43 cellular contexts compared by ENCODE assay signal in genomic region chr12:57199191-57199590, GRCh38. TPM values are rescaled to one million over a fixed set of nuclear protein-coding genes. Genes with fewer than 3 reads are reported as not detected.
"Had no signal": no experiment of that assay in that cellular context is flagged by ENCODE, and none has a peak within 500 bp of the region (broad histone marks: within the 10 kb centered on the region; RNA-seq: fewer than 3 reads in every experiment).

No MANE protein-coding gene starts in this region.

- H3K27me3 ChIP-seq: adrenal gland, ascending aorta, body of pancreas, brain microvascular endothelial cell, breast epithelium, cardiac muscle cell had no signal

- H3K27ac ChIP-seq: adrenal gland, ascending aorta, body of pancreas, brain microvascular endothelial cell, breast epithelium, cardiac muscle cell had no signal

- H3K4me3 ChIP-seq: adrenal gland, ascending aorta, body of pancreas, breast epithelium, cardiac muscle cell had no signal

- H3K9me3 ChIP-seq: adrenal gland, ascending aorta, body of pancreas, breast epithelium had no signal

- H3K4me1 Mint-ChIP-seq: activated naive CD4-positive, alpha-beta T cell treated with anti-CD3 and anti-CD28 coated beads, Interleukin-2, amount 10 ng/mL, durations not matched to agents 7 days and 5 days; activated naive CD4-positive, alpha-beta T cell treated with anti-CD3 and anti-CD28 coated beads, Interleukin-2, amount 50 U/mL, for 24 hours; activated naive CD8-positive, alpha-beta T cell treated with anti-CD3 and anti-CD28 coated beads for 36 hours; activated naive CD8-positive, alpha-beta T cell treated with anti-CD3 and anti-CD28 coated beads, Interleukin-2, amount 10 ng/mL, durations not matched to agents 7 days and 5 days; activated naive CD8-positive, alpha-beta T cell treated with anti-CD3 and anti-CD28 coated beads, Interleukin-2, amount 50 U/mL, for 24 hours; activated T-helper 17 cell treated with anti-CD3 and anti-CD28 coated beads, Interleukin-2, amount 50 U/mL, for 72 hours; brain; central memory CD8-positive, alpha-beta T cell had no signal

- H3K4me1 ChIP-seq: adrenal gland, ascending aorta, body of pancreas, breast epithelium had no signal

- H3K4me3 Mint-ChIP-seq: activated naive CD4-positive, alpha-beta T cell treated with anti-CD3 and anti-CD28 coated beads for 36 hours; activated naive CD4-positive, alpha-beta T cell treated with anti-CD3 and anti-CD28 coated beads, Interleukin-2, amount 10 ng/mL, durations not matched to agents 7 days and 5 days; activated naive CD4-positive, alpha-beta T cell treated with anti-CD3 and anti-CD28 coated beads, Interleukin-2, amount 50 U/mL, for 24 hours; activated naive CD8-positive, alpha-beta T cell; activated naive CD8-positive, alpha-beta T cell treated with anti-CD3 and anti-CD28 coated beads for 36 hours; activated naive CD8-positive, alpha-beta T cell treated with anti-CD3 and anti-CD28 coated beads, Interleukin-2, amount 10 ng/mL, durations not matched to agents 7 days and 5 days; activated naive CD8-positive, alpha-beta T cell treated with anti-CD3 and anti-CD28 coated beads, Interleukin-2, amount 50 U/mL, for 24 hours; activated T-cell treated with anti-CD3 and anti-CD28 coated beads, Interleukin-2, amount 50 U/mL, for 24 hours; activated T-cell treated with anti-CD3 and anti-CD28 coated beads, Interleukin-2, amount 50 U/mL, for 4 hours; activated T-cell treated with anti-CD3 and anti-CD28 coated beads, Interleukin-2, amount 50 U/mL, for 72 hours; activated T-helper 1 cell treated with anti-CD3 and anti-CD28 coated beads, Interleukin-12 subunit alpha, Interleukin-12 subunit beta, Interleukin-2, Interleukin-4 antibody, amounts not matched to agents 30 ng/mL and 10 ng/mL and 1 ng/mL, durations not matched to agents 14 hours and 24 hours and 36 hours; activated T-helper 17 cell treated with anti-CD3 and anti-CD28 coated beads, Interleukin-2, amount 50 U/mL, for 72 hours; brain; central memory CD8-positive, alpha-beta T cell had no signal

- H3K27me3 Mint-ChIP-seq: activated naive CD4-positive, alpha-beta T cell treated with anti-CD3 and anti-CD28 coated beads, Interleukin-2, amount 50 U/mL, for 24 hours; activated naive CD8-positive, alpha-beta T cell; activated naive CD8-positive, alpha-beta T cell treated with anti-CD3 and anti-CD28 coated beads for 36 hours; activated naive CD8-positive, alpha-beta T cell treated with anti-CD3 and anti-CD28 coated beads, Interleukin-2, amount 10 ng/mL, durations not matched to agents 7 days and 5 days; activated naive CD8-positive, alpha-beta T cell treated with anti-CD3 and anti-CD28 coated beads, Interleukin-2, amount 50 U/mL, for 24 hours; activated T-cell treated with anti-CD3 and anti-CD28 coated beads, Interleukin-2, amount 50 U/mL, for 24 hours; activated T-helper 17 cell treated with anti-CD3 and anti-CD28 coated beads, Interleukin-2, amount 50 U/mL, for 72 hours; central memory CD8-positive, alpha-beta T cell had no signal

- DNase-seq: activated effector memory CD4-positive, alpha-beta T cell treated with anti-CD3 and anti-CD28 coated beads, Interleukin-2, amount 50 U/mL, for 16 hours; activated effector memory CD4-positive, alpha-beta T cell treated with Interleukin-2 at 50 U/mL for 16 hours; activated gamma-delta T cell; activated gamma-delta T cell treated with Interleukin-2 at 50 U/mL for 16 hours; activated naive CD4-positive, alpha-beta T cell; activated naive CD4-positive, alpha-beta T cell treated with anti-CD3 and anti-CD28 coated beads for 36 hours; activated naive CD4-positive, alpha-beta T cell treated with anti-CD3 and anti-CD28 coated beads, Interleukin-2, amount 10 ng/mL, durations not matched to agents 7 days and 5 days; activated naive CD4-positive, alpha-beta T cell treated with anti-CD3 and anti-CD28 coated beads, Interleukin-2, amount 50 U/mL, for 16 hours; activated naive CD4-positive, alpha-beta T cell treated with Interleukin-2 at 50 U/mL for 16 hours; activated naive CD8-positive, alpha-beta T cell treated with anti-CD3 and anti-CD28 coated beads for 36 hours; activated naive CD8-positive, alpha-beta T cell treated with anti-CD3 and anti-CD28 coated beads, Interleukin-2, amount 10 ng/mL, durations not matched to agents 7 days and 5 days; activated naive CD8-positive, alpha-beta T cell treated with anti-CD3 and anti-CD28 coated beads, Interleukin-2, amount 50 U/mL, for 24 hours; activated T-cell treated with anti-CD3 and anti-CD28 coated beads, Interleukin-2, amount 50 U/mL, for 24 hours; activated T-cell treated with anti-CD3 and anti-CD28 coated beads, Interleukin-2, amount 50 U/mL, for 4 hours; activated T-cell treated with anti-CD3 and anti-CD28 coated beads, Interleukin-2, amount 50 U/mL, for 48 hours; activated T-cell treated with anti-CD3 and anti-CD28 coated beads, Interleukin-2, amount 50 U/mL, for 72 hours; adrenal gland; amniotic stem cell; amygdala; anterior cingulate cortex; aorta; body of pancreas; brain microvascular endothelial cell; caudate nucleus; central memory CD4-positive, alpha-beta T cell; cerebellar nuclear complex had no signal

- FAIRE-seq: astrocyte, bronchial epithelial cell had no signal

- H3K36me3 Mint-ChIP-seq: activated naive CD4-positive, alpha-beta T cell treated with anti-CD3 and anti-CD28 coated beads, Interleukin-2, amount 10 ng/mL, durations not matched to agents 7 days and 5 days; activated naive CD4-positive, alpha-beta T cell treated with anti-CD3 and anti-CD28 coated beads, Interleukin-2, amount 50 U/mL, for 72 hours; activated naive CD8-positive, alpha-beta T cell treated with anti-CD3 and anti-CD28 coated beads for 36 hours; activated naive CD8-positive, alpha-beta T cell treated with anti-CD3 and anti-CD28 coated beads, Interleukin-2, amount 10 ng/mL, durations not matched to agents 7 days and 5 days had no signal

- H3K27ac Mint-ChIP-seq: activated naive CD4-positive, alpha-beta T cell treated with anti-CD3 and anti-CD28 coated beads for 36 hours; activated naive CD4-positive, alpha-beta T cell treated with anti-CD3 and anti-CD28 coated beads, Interleukin-2, amount 10 ng/mL, durations not matched to agents 7 days and 5 days; activated naive CD4-positive, alpha-beta T cell treated with anti-CD3 and anti-CD28 coated beads, Interleukin-2, amount 50 U/mL, for 24 hours; activated naive CD4-positive, alpha-beta T cell treated with anti-CD3 and anti-CD28 coated beads, Interleukin-2, amount 50 U/mL, for 72 hours; activated naive CD8-positive, alpha-beta T cell; activated naive CD8-positive, alpha-beta T cell treated with anti-CD3 and anti-CD28 coated beads for 36 hours; activated naive CD8-positive, alpha-beta T cell treated with anti-CD3 and anti-CD28 coated beads, Interleukin-2, amount 50 U/mL, for 24 hours; activated T-cell treated with anti-CD3 and anti-CD28 coated beads, Interleukin-2, amount 50 U/mL, for 24 hours; activated T-cell treated with anti-CD3 and anti-CD28 coated beads, Interleukin-2, amount 50 U/mL, for 72 hours; activated T-helper 1 cell treated with anti-CD3 and anti-CD28 coated beads, Interleukin-12 subunit alpha, Interleukin-12 subunit beta, Interleukin-2, Interleukin-4 antibody, amounts not matched to agents 30 ng/mL and 10 ng/mL and 1 ng/mL, durations not matched to agents 14 hours and 24 hours and 36 hours; activated T-helper 17 cell treated with anti-CD3 and anti-CD28 coated beads, Interleukin-2, amount 50 U/mL, for 72 hours; activated T-helper 2 cell treated with anti-CD3 and anti-CD28 coated beads, Interferon-gamma antibody, Interleukin-2, Interleukin-4, amounts not matched to agents 10 μg/mL and 5 μg/mL and 100 μg/mL, durations not matched to agents 14 hours and 24 hours and 36 hours; brain had no signal

- H3K9me3 Mint-ChIP-seq: activated naive CD4-positive, alpha-beta T cell treated with anti-CD3 and anti-CD28 coated beads for 36 hours; activated naive CD4-positive, alpha-beta T cell treated with anti-CD3 and anti-CD28 coated beads, Interleukin-2, amount 10 ng/mL, durations not matched to agents 7 days and 5 days; activated naive CD4-positive, alpha-beta T cell treated with anti-CD3 and anti-CD28 coated beads, Interleukin-2, amount 50 U/mL, for 24 hours; activated naive CD4-positive, alpha-beta T cell treated with anti-CD3 and anti-CD28 coated beads, Interleukin-2, amount 50 U/mL, for 72 hours; activated naive CD8-positive, alpha-beta T cell treated with anti-CD3 and anti-CD28 coated beads for 36 hours; activated naive CD8-positive, alpha-beta T cell treated with anti-CD3 and anti-CD28 coated beads, Interleukin-2, amount 10 ng/mL, durations not matched to agents 7 days and 5 days; activated naive CD8-positive, alpha-beta T cell treated with anti-CD3 and anti-CD28 coated beads, Interleukin-2, amount 50 U/mL, for 24 hours; activated T-cell treated with anti-CD3 and anti-CD28 coated beads, Interleukin-2, amount 50 U/mL, for 24 hours; activated T-cell treated with anti-CD3 and anti-CD28 coated beads, Interleukin-2, amount 50 U/mL, for 4 hours; activated T-cell treated with anti-CD3 and anti-CD28 coated beads, Interleukin-2, amount 50 U/mL, for 72 hours; activated T-helper 1 cell treated with anti-CD3 and anti-CD28 coated beads, Interleukin-12 subunit alpha, Interleukin-12 subunit beta, Interleukin-2, Interleukin-4 antibody, amounts not matched to agents 30 ng/mL and 10 ng/mL and 1 ng/mL, durations not matched to agents 14 hours and 24 hours and 36 hours; activated T-helper 17 cell treated with anti-CD3 and anti-CD28 coated beads, Interleukin-2, amount 50 U/mL, for 72 hours; activated T-helper 2 cell treated with anti-CD3 and anti-CD28 coated beads, Interferon-gamma antibody, Interleukin-2, Interleukin-4, amounts not matched to agents 10 μg/mL and 5 μg/mL and 100 μg/mL, durations not matched to agents 14 hours and 24 hours and 36 hours; brain; central memory CD8-positive, alpha-beta T cell had no signal

- ATAC-seq: activated naive CD4-positive, alpha-beta T cell treated with anti-CD3 and anti-CD28 coated beads, Interleukin-2, amount 50 U/mL, for 72 hours; activated naive CD8-positive, alpha-beta T cell treated with anti-CD3 and anti-CD28 coated beads, Interleukin-2, amount 50 U/mL, for 24 hours; activated T-cell treated with anti-CD3 and anti-CD28 coated beads, Interleukin-2, amount 50 U/mL, for 4 hours; activated T-cell treated with anti-CD3 and anti-CD28 coated beads, Interleukin-2, amount 50 U/mL, for 72 hours; activated T-helper 17 cell treated with anti-CD3 and anti-CD28 coated beads, Interleukin-2, amount 50 U/mL, for 72 hours; body of pancreas had no signal

RNA-seq across cellular contexts. Expression of gene NXPH4, which starts 17.4 kb away (rescaled TPM):
- total RNA-seq: ascending aorta had no signal

RNA-seq across cellular contexts. Expression of gene LRP1-AS, which starts 51.8 kb away (rescaled TPM):
- total RNA-seq: activated naive CD4-positive, alpha-beta T cell treated with anti-CD3 and anti-CD28 coated beads for 36 hours; activated naive CD4-positive, alpha-beta T cell treated with anti-CD3 and anti-CD28 coated beads, Interleukin-2, amount 50 U/mL, for 72 hours; activated naive CD8-positive, alpha-beta T cell treated with anti-CD3 and anti-CD28 coated beads for 36 hours; activated naive CD8-positive, alpha-beta T cell treated with anti-CD3 and anti-CD28 coated beads, Interleukin-2, amount 10 ng/mL, durations not matched to agents 7 days and 5 days; activated T-cell treated with anti-CD3 and anti-CD28 coated beads, Interleukin-2, amount 50 U/mL, for 4 hours; activated T-cell treated with anti-CD3 and anti-CD28 coated beads, Interleukin-2, amount 50 U/mL, for 72 hours; activated T-helper 1 cell treated with anti-CD3 and anti-CD28 coated beads, Interleukin-12 subunit alpha, Interleukin-12 subunit beta, Interleukin-2, Interleukin-4 antibody, amounts not matched to agents 30 ng/mL and 10 ng/mL and 1 ng/mL, durations not matched to agents 14 hours and 24 hours and 36 hours; activated T-helper 17 cell treated with anti-CD3 and anti-CD28 coated beads, Interleukin-2, amount 50 U/mL, for 72 hours; activated T-helper 2 cell treated with anti-CD3 and anti-CD28 coated beads, Interferon-gamma antibody, Interleukin-2, Interleukin-4, amounts not matched to agents 10 μg/mL and 5 μg/mL and 100 μg/mL, durations not matched to agents 14 hours and 24 hours and 36 hours; adrenal gland; aorta; ascending aorta; astrocyte; body of pancreas; breast epithelium; bronchial epithelial cell; cardiac muscle cell; cardiac septum; cerebellum; chondrocyte had no signal
- polyA plus RNA-seq: adipose tissue, adrenal gland, aorta, cardiac muscle cell had no signal

RNA-seq across cellular contexts. Expression of gene STAC3, which starts 51.8 kb away (rescaled TPM):
- total RNA-seq: ascending aorta had no signal
